1 cellular context compared by ENCODE assay signal in the genomic region with DNA sequence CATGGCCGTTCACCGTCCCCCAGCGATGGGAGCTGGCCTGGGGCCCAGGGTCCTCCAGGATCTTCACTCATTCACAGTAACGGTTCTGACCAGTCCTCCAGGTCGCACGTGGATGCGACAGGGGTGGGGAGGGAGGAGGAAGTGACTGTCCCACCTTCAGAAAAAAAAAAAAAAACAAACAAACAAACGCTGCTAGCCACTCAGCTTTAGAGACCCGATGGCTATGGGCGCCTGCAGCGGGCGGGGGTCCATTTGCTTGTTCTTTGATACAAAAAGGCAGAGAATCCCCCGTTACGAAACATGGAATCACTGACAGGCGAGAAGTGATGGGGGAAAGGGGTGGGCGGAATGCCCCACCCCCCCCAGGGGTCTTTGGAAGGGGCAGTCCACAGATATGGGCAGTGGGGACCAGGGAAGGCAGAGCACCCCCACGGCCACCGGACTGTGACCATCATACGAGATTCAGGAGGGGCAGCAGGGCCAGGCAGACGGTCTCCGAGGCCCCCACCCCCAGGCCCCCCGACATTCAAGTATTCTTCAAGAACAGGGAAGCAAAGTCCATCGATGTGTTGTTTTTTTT.
TF ChIP-seq lines count a peak whose summit lies in the region.

No MANE protein-coding gene starts in this region.

TF ChIP-seq in WTC11, 78 proteins besides CTCF, POLR2A, EP300 and RAD21 (continued from another document):
- TF ChIP-seq, protein P1, sequence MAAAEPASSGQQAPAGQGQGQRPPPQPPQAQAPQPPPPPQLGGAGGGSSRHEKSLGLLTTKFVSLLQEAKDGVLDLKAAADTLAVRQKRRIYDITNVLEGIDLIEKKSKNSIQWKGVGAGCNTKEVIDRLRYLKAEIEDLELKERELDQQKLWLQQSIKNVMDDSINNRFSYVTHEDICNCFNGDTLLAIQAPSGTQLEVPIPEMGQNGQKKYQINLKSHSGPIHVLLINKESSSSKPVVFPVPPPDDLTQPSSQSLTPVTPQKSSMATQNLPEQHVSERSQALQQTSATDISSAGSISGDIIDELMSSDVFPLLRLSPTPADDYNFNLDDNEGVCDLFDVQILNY (CRISPR knock-in tag; IDR thresholded peaks at IDR 0.05) = no peak
- no peak for TF ChIP-seq SMAD4 (CRISPR knock-in tag; IDR thresholded peaks at IDR 0.05)
- TF ChIP-seq ZNF416 (CRISPR knock-in tag; IDR thresholded peaks at IDR 0.05) = no peak
- TF ChIP-seq FOXK1 (CRISPR knock-in tag; IDR thresholded peaks at IDR 0.05) = no peak
- TF ChIP-seq HMGA2 (CRISPR knock-in tag; IDR thresholded peaks at IDR 0.05) = no peak
- TF ChIP-seq ZNF263 (CRISPR knock-in tag; IDR thresholded peaks at IDR 0.05; ENCODE audit: low read depth) = no peak
- TF ChIP-seq, protein P2, sequence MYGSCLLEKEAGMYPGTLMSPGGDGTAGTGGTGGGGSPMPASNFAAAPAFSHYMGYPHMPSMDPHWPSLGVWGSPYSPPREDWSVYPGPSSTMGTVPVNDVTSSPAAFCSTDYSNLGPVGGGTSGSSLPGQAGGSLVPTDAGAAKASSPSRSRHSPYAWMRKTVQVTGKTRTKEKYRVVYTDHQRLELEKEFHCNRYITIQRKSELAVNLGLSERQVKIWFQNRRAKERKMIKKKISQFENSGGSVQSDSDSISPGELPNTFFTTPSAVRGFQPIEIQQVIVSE (CRISPR knock-in tag; IDR thresholded peaks at IDR 0.05; ENCODE audit: borderline replicate concordance) = no peak
- no peak for TF ChIP-seq ETV6 (CRISPR knock-in tag; IDR thresholded peaks at IDR 0.05)
